In genomic region chr19:58275564-58275963, GRCh38 we compare ENCODE assay signal across 28 cellular contexts.
"Had no signal": no experiment of that assay in that cellular context is flagged by ENCODE, and none has a peak within 500 bp of the region (broad histone marks: within the 10 kb centered on the region; RNA-seq: fewer than 3 reads in every experiment).

No MANE protein-coding gene starts in this region.

- H3K9me3 Mint-ChIP-seq: central memory CD8-positive, alpha-beta T cell had no signal

- H3K27me3 Mint-ChIP-seq: activated CD8-positive, alpha-beta T cell treated with anti-CD3 and anti-CD28 coated beads for 36 hours; activated naive CD4-positive, alpha-beta T cell treated with anti-CD3 and anti-CD28 coated beads, Interleukin-2, amount 10 ng/mL, durations not matched to agents 7 days and 5 days; activated naive CD8-positive, alpha-beta T cell; activated naive CD8-positive, alpha-beta T cell treated with anti-CD3 and anti-CD28 coated beads, Interleukin-2, amount 50 U/mL, for 24 hours; central memory CD8-positive, alpha-beta T cell had no signal

- H3K27ac ChIP-seq: brain microvascular endothelial cell, KMS-11, RWPE1, WERI-Rb-1 had no signal

- H3K4me3 Mint-ChIP-seq: activated CD8-positive, alpha-beta T cell treated with anti-CD3 and anti-CD28 coated beads for 36 hours; activated naive CD4-positive, alpha-beta T cell treated with anti-CD3 and anti-CD28 coated beads, Interleukin-2, amount 10 ng/mL, durations not matched to agents 7 days and 5 days; activated naive CD8-positive, alpha-beta T cell; activated naive CD8-positive, alpha-beta T cell treated with anti-CD3 and anti-CD28 coated beads, Interleukin-2, amount 50 U/mL, for 24 hours; activated T-cell treated with anti-CD3 and anti-CD28 coated beads, Interleukin-2, amount 50 U/mL, for 4 hours; activated T-helper 1 cell treated with anti-CD3 and anti-CD28 coated beads, Interleukin-12 subunit alpha, Interleukin-12 subunit beta, Interleukin-2, Interleukin-4 antibody, amounts not matched to agents 30 ng/mL and 10 ng/mL and 1 ng/mL, durations not matched to agents 14 hours and 24 hours and 36 hours; central memory CD8-positive, alpha-beta T cell had no signal

- H3K4me2 ChIP-seq: KMS-11 had no signal

- DNase-seq: activated CD4-positive, alpha-beta T cell treated with anti-CD3 and anti-CD28 coated beads for 1 hour; activated CD4-positive, alpha-beta T cell treated with anti-CD3 and anti-CD28 coated beads for 48 hours; activated CD4-positive, CD25-positive, alpha-beta regulatory T cell; activated CD8-positive, alpha-beta T cell treated with anti-CD3 and anti-CD28 coated beads for 36 hours; activated effector memory CD4-positive, alpha-beta T cell treated with Interleukin-2 at 50 U/mL for 16 hours; activated naive CD4-positive, alpha-beta T cell treated with anti-CD3 and anti-CD28 coated beads, Interleukin-2, amount 10 ng/mL, durations not matched to agents 7 days and 5 days; activated naive CD8-positive, alpha-beta T cell treated with anti-CD3 and anti-CD28 coated beads, Interleukin-2, amount 50 U/mL, for 24 hours; activated T-cell treated with anti-CD3 and anti-CD28 coated beads, Interleukin-2, amount 50 U/mL, for 4 hours; brain microvascular endothelial cell; MM.1S; MV-4-11; NCI-H1092; NCI-H1436 treated with DMSO at 0.1 percent for 48 hours; NCI-H1694 treated with DMSO at 0.1 percent for 48 hours; NCI-H2029; NCI-H345; NCI-H524 treated with DMSO at 0.1 percent for 48 hours; SW 1271; T-helper 1 cell; T-helper 2 cell; T-helper 9 cell; WERI-Rb-1 had no signal

- ATAC-seq: activated CD8-positive, alpha-beta T cell treated with anti-CD3 and anti-CD28 coated beads for 36 hours; activated naive CD8-positive, alpha-beta T cell treated with anti-CD3 and anti-CD28 coated beads, Interleukin-2, amount 50 U/mL, for 24 hours; activated T-cell treated with anti-CD3 and anti-CD28 coated beads, Interleukin-2, amount 50 U/mL, for 4 hours; Right ventricle myocardium inferior had no signal

- H3K27ac Mint-ChIP-seq: activated CD8-positive, alpha-beta T cell treated with anti-CD3 and anti-CD28 coated beads for 36 hours; activated naive CD4-positive, alpha-beta T cell treated with anti-CD3 and anti-CD28 coated beads, Interleukin-2, amount 10 ng/mL, durations not matched to agents 7 days and 5 days; activated naive CD8-positive, alpha-beta T cell; activated naive CD8-positive, alpha-beta T cell treated with anti-CD3 and anti-CD28 coated beads, Interleukin-2, amount 50 U/mL, for 24 hours; activated T-helper 1 cell treated with anti-CD3 and anti-CD28 coated beads, Interleukin-12 subunit alpha, Interleukin-12 subunit beta, Interleukin-2, Interleukin-4 antibody, amounts not matched to agents 30 ng/mL and 10 ng/mL and 1 ng/mL, durations not matched to agents 14 hours and 24 hours and 36 hours had no signal

- H3K27me3 ChIP-seq: brain microvascular endothelial cell had no signal
